11 cellular contexts compared by ENCODE assay signal in genomic region chr3:58013099-58013498, GRCh38. TPM values are rescaled to one million over a fixed set of nuclear protein-coding genes. Genes with fewer than 3 reads are reported as not detected.
DNase-seq lines count a peak whose midpoint lies in the region; ATAC-seq, FAIRE-seq and TF ChIP-seq lines count a peak whose summit lies in the region.
"Had no signal": no experiment of that assay in that cellular context is flagged by ENCODE, and none has a peak within 500 bp of the region (broad histone marks: within the 10 kb centered on the region; RNA-seq: fewer than 3 reads in every experiment).

No MANE protein-coding gene starts in this region.

- peaks cover 0 to 5% (median 3%) of the 10 kb centered on the region in 3 donors for H3K27me3 Mint-ChIP-seq in immature natural killer cell (ENCODE audit: low read depth in 3 of 3)
- no peaks in the 10 kb centered on the region for H3K27me3 Mint-ChIP-seq in stimulated activated memory B cell treated with anti-CD40 and anti-IgM and Interleukin-4, amounts not matched to agents 10 μg/mL and 1 μg/mL and 100 μg/mL, for 72 hours

- peak overlapping the region; percentile 98 for H3K4me2 ChIP-seq in GM23248 (ENCODE audit: unreplicated experiment)

- peak overlapping the region; percentile 37; the same call in 1 of the 2 replicates for H3K4me3 ChIP-seq in GM23248
- H3K4me3 ChIP-seq: right atrium auricular region had no signal

- no peak overlapping the region; the same call in 1 of the 2 replicates for H3K9ac ChIP-seq in GM23248

- no peaks in the 10 kb centered on the region for H3K27me3 ChIP-seq in GM23248 (replicated peaks; ENCODE audit: insufficient read depth)
- H3K27me3 ChIP-seq: right atrium auricular region had no signal

- H3K27ac ChIP-seq in GM23248: peak overlapping the region; percentile 58
- H3K27ac ChIP-seq in VCaP: peak overlapping the region; percentile 94; the same call in 1 of the 2 replicates
- H3K27ac ChIP-seq: right atrium auricular region had no signal

- no peak for DNase-seq in GM23248
- no peak for DNase-seq in immature natural killer cell
- no peak for DNase-seq in urothelium cell line (ENCODE audit: low spot score)
- DNase-seq: cerebellar nuclear complex, DMS53, left ventricle myocardium superior had no signal

- TF ChIP-seq CTCF in VCaP (conservative IDR thresholded peaks at IDR 0.05): no peak

- H3F3A ChIP-seq in GM23248 (ENCODE audit: insufficient read depth): peaks cover 44% of the 10 kb centered on the region

- H3K9me3 ChIP-seq in GM23248 (ENCODE audit: low read depth): no peaks in the 10 kb centered on the region
- H3K9me3 ChIP-seq: right atrium auricular region had no signal

- in situ Hi-C loops in GM23248 (cut with MboI): no loop called here

- H2AFZ ChIP-seq in GM23248: no peak overlapping the region

- H3K4me3 Mint-ChIP-seq in immature natural killer cell: peak overlapping the region in 1 of 5 donors; percentile 44
- no peak overlapping the region for H3K4me3 Mint-ChIP-seq in stimulated activated memory B cell treated with anti-CD40 and anti-IgM and Interleukin-4, amounts not matched to agents 10 μg/mL and 1 μg/mL and 100 μg/mL, for 72 hours

- FAIRE-seq in urothelium cell line (lab: Jason Lieb, UNC): no peak

- H3K79me2 ChIP-seq in GM23248 (ENCODE audit: insufficient read depth): peaks cover 97% of the 10 kb centered on the region

- H3K9me3 Mint-ChIP-seq in immature natural killer cell: no peaks in the 10 kb centered on the region
- H3K9me3 Mint-ChIP-seq in stimulated activated memory B cell treated with anti-CD40 and anti-IgM and Interleukin-4, amounts not matched to agents 10 μg/mL and 1 μg/mL and 100 μg/mL, for 72 hours: no peaks in the 10 kb centered on the region

- no peaks in the 10 kb centered on the region for H3K36me3 Mint-ChIP-seq in immature natural killer cell
- H3K36me3 Mint-ChIP-seq in stimulated activated memory B cell treated with anti-CD40 and anti-IgM and Interleukin-4, amounts not matched to agents 10 μg/mL and 1 μg/mL and 100 μg/mL, for 72 hours: no peaks in the 10 kb centered on the region

- ATAC-seq in stimulated activated memory B cell treated with anti-CD40 and anti-IgM and Interleukin-4, amounts not matched to agents 10 μg/mL and 1 μg/mL and 100 μg/mL, for 72 hours: no peak
- ATAC-seq in HG02759 (IDR thresholded peaks at IDR 0.05; ENCODE audit: unreplicated experiment) (no peak), HG03520 (IDR thresholded peaks at IDR 0.05; ENCODE audit: unreplicated experiment) (no peak)
- ATAC-seq: left ventricle myocardium superior had no signal

- no peaks in the 10 kb centered on the region for H3K9me2 ChIP-seq in GM23248 (ENCODE audit: insufficient read depth)

- peaks cover 62% of the 10 kb centered on the region for H3K4me1 ChIP-seq in GM23248 (ENCODE audit: insufficient read depth)

- peaks cover 5% of the 10 kb centered on the region for H4K20me1 ChIP-seq in GM23248 (ENCODE audit: insufficient read depth)

- H3K36me3 ChIP-seq in GM23248 (ENCODE audit: low read depth): no peaks in the 10 kb centered on the region
- H3K36me3 ChIP-seq: right atrium auricular region had no signal

- peak overlapping the region in 4 of 6 donors; percentile 13 to 56 (median 40) for H3K27ac Mint-ChIP-seq in immature natural killer cell
- peak overlapping the region; percentile 15 for H3K27ac Mint-ChIP-seq in stimulated activated memory B cell treated with anti-CD40 and anti-IgM and Interleukin-4, amounts not matched to agents 10 μg/mL and 1 μg/mL and 100 μg/mL, for 72 hours

- 79 to 86% methylated on average over 3 of the region's 3 CpGs for WGBS in GM23248 (ENCODE audit: low coverage in 1 of 2, low lambda C conversion rate in 2 of 2, missing lambda C conversion rate in 2 of 2), 2 experiments

- H3K4me1 Mint-ChIP-seq in immature natural killer cell: peaks cover 24 to 25% of the 10 kb centered on the region in 2 donors
- H3K4me1 Mint-ChIP-seq in stimulated activated memory B cell treated with anti-CD40 and anti-IgM and Interleukin-4, amounts not matched to agents 10 μg/mL and 1 μg/mL and 100 μg/mL, for 72 hours: peaks cover 47% of the 10 kb centered on the region

RNA-seq across cellular contexts. Expression of gene FLNB, which starts 4.9 kb away (rescaled TPM):
- total RNA-seq in GM23248 (2014; rRNA removed; shearing (Covaris generic)): 186 and 199 TPM in 2 replicates
- polyA plus RNA-seq in GM23248 (2016; fragmentation: Nextera tagmentation; extraction: Ambion mirVana) (60.6 and 61.7 TPM in 2 replicates), immature natural killer cell (10 to 100 TPM in 1 of 3 donors, 1 to 10 TPM in 1, under 1 TPM in 1; 0.94 to 14.9 (median 7.5) TPM)
